ENCODE assay signal across 17 cellular contexts in genomic region chr1:101278845-101279244, GRCh38. TPM values are rescaled to one million over a fixed set of nuclear protein-coding genes. Genes with fewer than 3 reads are reported as not detected.
DNase-seq lines count a peak whose midpoint lies in the region; ATAC-seq, FAIRE-seq and TF ChIP-seq lines count a peak whose summit lies in the region.
"Had no signal": no experiment of that assay in that cellular context is flagged by ENCODE, and none has a peak within 500 bp of the region (broad histone marks: within the 10 kb centered on the region; RNA-seq: fewer than 3 reads in every experiment).

No MANE protein-coding gene starts in this region.

- POLR2A ChIA-PET in CD8-positive, alpha-beta memory T cell (lab: Charles Lee): interaction anchor here (1.3 to 1.4 kb wide), 3 partner anchors 21 to 43 kb away, joined by 3 to 4 read pairs (median 3); no protein-coding TSS in a partner anchor
- POLR2A ChIA-PET in activated CD8-positive, alpha-beta T cell treated with anti-CD3 and anti-CD28 coated beads for 36 hours (lab: Charles Lee): interaction anchor here (0.8 to 3.7 kb wide), 8 partner anchors 10 to 40 kb away, joined by 3 to 20 read pairs (median 3); no protein-coding TSS in a partner anchor

- H3K27ac Mint-ChIP-seq in CD8-positive, alpha-beta memory T cell: peak overlapping the region; percentile 81 to 99 (median 95)
- peak overlapping the region; percentile 78 for H3K27ac Mint-ChIP-seq in activated CD8-positive, alpha-beta T cell treated with anti-CD3 and anti-CD28 coated beads for 36 hours
- H3K27ac Mint-ChIP-seq in memory B cell: no peak overlapping the region
- H3K27ac Mint-ChIP-seq: activated B cell treated with CpG ODN at 0.5 μM for 24 hours had no signal

- no peaks in the 10 kb centered on the region for H3K27me3 ChIP-seq in CD8-positive, alpha-beta memory T cell (ENCODE audit: insufficient read depth, low read length, poor library complexity, severe bottlenecking)
- H3K27me3 ChIP-seq in pancreas: no peaks in the 10 kb centered on the region
- H3K27me3 ChIP-seq: BLaER1 treated with 17β-estradiol and CSF1 and Interleukin-3, amounts not matched to agents 10 nM and 100 nM had no signal

- H3K36me3 Mint-ChIP-seq in CD8-positive, alpha-beta memory T cell: peaks cover 0 to 6% (median 0%) of the 10 kb centered on the region in 3 donors
- H3K36me3 Mint-ChIP-seq in activated CD8-positive, alpha-beta T cell treated with anti-CD3 and anti-CD28 coated beads for 36 hours (ENCODE audit: low read depth): no peaks in the 10 kb centered on the region
- no peaks in the 10 kb centered on the region for H3K36me3 Mint-ChIP-seq in memory B cell

- no peak for FAIRE-seq in pancreas (lab: Jason Lieb, UNC)
- FAIRE-seq: A549, G401.6 had no signal

- no peaks in the 10 kb centered on the region for H3K27me3 Mint-ChIP-seq in CD8-positive, alpha-beta memory T cell
- no peaks in the 10 kb centered on the region for H3K27me3 Mint-ChIP-seq in activated CD8-positive, alpha-beta T cell treated with anti-CD3 and anti-CD28 coated beads for 36 hours
- H3K27me3 Mint-ChIP-seq in memory B cell: no peaks in the 10 kb centered on the region
- H3K27me3 Mint-ChIP-seq: activated B cell treated with CpG ODN at 0.5 μM for 24 hours had no signal

- peaks cover 86% of the 10 kb centered on the region for H3K4me1 ChIP-seq in CD8-positive, alpha-beta memory T cell (ENCODE audit: insufficient read depth, low read length)
- H3K4me1 ChIP-seq in pancreas: no peaks in the 10 kb centered on the region
- H3K4me1 ChIP-seq: A549 had no signal

- peak overlapping the region; percentile 40 for H3K4me3 ChIP-seq in CD8-positive, alpha-beta memory T cell (ENCODE audit: low read length)
- H3K4me3 ChIP-seq in pancreas: no peak overlapping the region
- H3K4me3 ChIP-seq: A549; BLaER1 treated with 17β-estradiol and CSF1 and Interleukin-3, amounts not matched to agents 10 nM and 100 nM; thoracic aorta had no signal

- H3K36me3 ChIP-seq in CD8-positive, alpha-beta memory T cell (ENCODE audit: insufficient read depth, low read length): no peaks in the 10 kb centered on the region
- no peaks in the 10 kb centered on the region for H3K36me3 ChIP-seq in pancreas
- H3K36me3 ChIP-seq: BLaER1 treated with 17β-estradiol and CSF1 and Interleukin-3, amounts not matched to agents 10 nM and 100 nM; thoracic aorta had no signal

- no peak for ATAC-seq in activated CD8-positive, alpha-beta T cell treated with anti-CD3 and anti-CD28 coated beads for 36 hours
- ATAC-seq in memory B cell (ENCODE audit: low read depth): no peak
- no peak for ATAC-seq in HG03159 (IDR thresholded peaks at IDR 0.05; ENCODE audit: unreplicated experiment)
- no peak for ATAC-seq in pancreas
- ATAC-seq in GM21576 (IDR thresholded peaks at IDR 0.05; ENCODE audit: unreplicated experiment): no peak
- ATAC-seq: A549, PC-3 had no signal

- intact Hi-C loops in activated CD8-positive, alpha-beta T cell treated with anti-CD3 and anti-CD28 coated beads for 36 hours (cut with micrococcal nuclease): no loop called here
- intact Hi-C loops in pancreas (cut with DNase I): no loop called here

- peak overlapping the region; percentile 57 to 95 (median 76) for H3K4me3 Mint-ChIP-seq in CD8-positive, alpha-beta memory T cell
- peak overlapping the region; percentile 3 for H3K4me3 Mint-ChIP-seq in activated CD8-positive, alpha-beta T cell treated with anti-CD3 and anti-CD28 coated beads for 36 hours
- peak overlapping the region; percentile 67 for H3K4me3 Mint-ChIP-seq in memory B cell
- H3K4me3 Mint-ChIP-seq: activated B cell treated with CpG ODN at 0.5 μM for 24 hours had no signal

- no peaks in the 10 kb centered on the region for H3K9me3 ChIP-seq in CD8-positive, alpha-beta memory T cell (ENCODE audit: low read length)
- H3K9me3 ChIP-seq in pancreas: no peaks in the 10 kb centered on the region
- H3K9me3 ChIP-seq: A549; BLaER1 treated with 17β-estradiol and CSF1 and Interleukin-3, amounts not matched to agents 10 nM and 100 nM; thoracic aorta had no signal

- no peaks in the 10 kb centered on the region for H3K9me3 Mint-ChIP-seq in CD8-positive, alpha-beta memory T cell
- no peaks in the 10 kb centered on the region for H3K9me3 Mint-ChIP-seq in activated CD8-positive, alpha-beta T cell treated with anti-CD3 and anti-CD28 coated beads for 36 hours
- H3K9me3 Mint-ChIP-seq in memory B cell: no peaks in the 10 kb centered on the region
- H3K9me3 Mint-ChIP-seq: activated B cell treated with CpG ODN at 0.5 μM for 24 hours had no signal

- CTCF ChIA-PET in CD8-positive, alpha-beta memory T cell (lab: Charles Lee): interaction anchor here (0.7 to 4.7 kb wide), 10 partner anchors 9 to 371 kb away, joined by 3 to 36 read pairs (median 5); no protein-coding TSS in a partner anchor
- CTCF ChIA-PET in activated CD8-positive, alpha-beta T cell treated with anti-CD3 and anti-CD28 coated beads for 36 hours (lab: Charles Lee): interaction anchor here (0.8 to 16.8 kb wide), 8 partner anchors 9 to 357 kb away, joined by 3 to 301 read pairs (median 4); partner anchors contain the start of gene S1PR1

- WGBS in pancreas, 2 donors: 47 to 65% methylated on average over 3 of the region's 3 CpGs

- peak; percentile 55 for DNase-seq in activated CD8-positive, alpha-beta memory T cell treated with anti-CD3 and anti-CD28 coated beads for 24 hours
- no peak for DNase-seq in activated CD8-positive, alpha-beta memory T cell treated with anti-CD3 and anti-CD28 coated beads, Interleukin-2, amount 50 U/mL, for 4 hours
- peak in 1 of 5 donors; percentile 46 for DNase-seq in CD8-positive, alpha-beta memory T cell
- no peak for DNase-seq in activated CD8-positive, alpha-beta T cell treated with anti-CD3 and anti-CD28 coated beads for 36 hours
- DNase-seq in memory B cell (ENCODE audit: low spot score in 2 of 2) (no peak), pancreas (no peak)
- DNase-seq: activated B cell treated with CpG ODN at 0.5 μM for 24 hours; aorta; effector CD8-positive, alpha-beta T cell; HCEC 1CT; PC-3 had no signal

- peaks cover 89 to 96% (median 94%) of the 10 kb centered on the region in 3 donors for H3K4me1 Mint-ChIP-seq in CD8-positive, alpha-beta memory T cell
- H3K4me1 Mint-ChIP-seq in activated CD8-positive, alpha-beta T cell treated with anti-CD3 and anti-CD28 coated beads for 36 hours (ENCODE audit: low read depth): peaks cover 75% of the 10 kb centered on the region
- peaks cover 29% of the 10 kb centered on the region for H3K4me1 Mint-ChIP-seq in memory B cell

- no peak for TF ChIP-seq CTCF in activated CD8-positive, alpha-beta T cell treated with anti-CD3 and anti-CD28 coated beads for 36 hours (IDR thresholded peaks at IDR 0.05)
- TF ChIP-seq CTCF in pancreas (IDR thresholded peaks at IDR 0.05): no peak

- peak overlapping the region; percentile 3 for H3K27ac ChIP-seq in CD8-positive, alpha-beta memory T cell (ENCODE audit: low read depth, low read length)
- no peak overlapping the region for H3K27ac ChIP-seq in pancreas
- H3K27ac ChIP-seq: A549, thoracic aorta had no signal

RNA-seq across cellular contexts. Expression of gene S1PR1, which starts 42.0 kb away (rescaled TPM):
- total RNA-seq in CD8-positive, alpha-beta memory T cell: 100 to 1,000 TPM; 118 to 123 TPM
- 203 TPM for polyA plus RNA-seq in CD8-positive, alpha-beta memory T cell
- total RNA-seq in activated CD8-positive, alpha-beta T cell treated with anti-CD3 and anti-CD28 coated beads for 36 hours: 10 to 100 TPM; 63.9 to 66.4 TPM
- total RNA-seq in pancreas: 1 to 10 TPM; 2.3 to 6.5 (median 5.7) TPM
- polyA plus RNA-seq in pancreas: 10 to 100 TPM in 1 of 2 donors, 1 to 10 TPM in 1; 4.0 to 10.1 TPM

Comparison
In these comparisons a context has a peak if more than half of its experiments do, and no peak if none do; other contexts are left out.
1. H3K4me3 Mint-ChIP-seq: peak in every context shown above with its lines; median percentile 76 in CD8-positive, alpha-beta memory T cell; 67 in memory B cell; 3 in activated CD8-positive, alpha-beta T cell treated with anti-CD3 and anti-CD28 coated beads for 36 hours.
2. RNA of gene S1PR1, which starts 42.0 kb away (total RNA-seq): 118 to 123 TPM in CD8-positive, alpha-beta memory T cell and 63.9 to 66.4 TPM in activated CD8-positive, alpha-beta T cell treated with anti-CD3 and anti-CD28 coated beads for 36 hours; 2.3 to 6.5 TPM in pancreas; every median in the first group is over 4 times any median in the second.